ENCODE assay signal across 25 cellular contexts in the genomic region with DNA sequence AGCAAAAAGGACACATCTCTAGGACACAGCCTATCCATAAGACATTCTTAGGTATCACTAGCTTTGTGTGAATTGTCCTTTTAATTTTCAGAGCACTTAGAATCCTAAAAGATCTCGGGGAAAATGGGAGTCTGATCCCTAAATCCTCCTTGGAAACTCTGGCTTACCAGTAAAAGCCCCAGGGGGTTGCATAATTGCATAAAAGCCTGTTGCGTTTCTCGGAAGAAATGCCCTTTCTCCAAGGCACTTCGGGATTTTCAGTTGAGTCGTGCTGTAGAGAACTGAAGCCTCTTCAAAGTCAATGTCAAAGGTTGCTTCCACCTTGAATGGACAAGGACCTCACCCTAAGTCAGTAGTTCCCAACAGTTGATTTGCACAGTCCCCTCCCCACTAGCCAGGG. TPM values are rescaled to one million over a fixed set of nuclear protein-coding genes. Genes with fewer than 3 reads are reported as not detected.
DNase-seq lines count a peak whose midpoint lies in the region; ATAC-seq, FAIRE-seq and TF ChIP-seq lines count a peak whose summit lies in the region.
"Had no signal": no experiment of that assay in that cellular context is flagged by ENCODE, and none has a peak within 500 bp of the region (broad histone marks: within the 10 kb centered on the region; RNA-seq: fewer than 3 reads in every experiment).

No MANE protein-coding gene starts in this region.

- no peak overlapping the region for H4K5ac ChIP-seq in H1 (ENCODE audit: insufficient read length, low read depth, low read length)

- H2AK5ac ChIP-seq in H1 (ENCODE audit: low read depth, low read length) = no peak overlapping the region

- ATAC-seq in GM23338 (peak; percentile 42), GM21723 (IDR thresholded peaks at IDR 0.05; ENCODE audit: unreplicated experiment) (no peak)
- ATAC-seq: A549, GM12878 had no signal

- TF ChIP-seq CTCF in GM23338 (conservative IDR thresholded peaks at IDR 0.05; ENCODE audit: low read depth in 2 of 2) = no peak
- TF ChIP-seq CTCF in Loucy (conservative IDR thresholded peaks at IDR 0.05; ENCODE audit: low read length) = no peak
- TF ChIP-seq CTCF in H1 (IDR thresholded peaks at IDR 0.05; ENCODE audit: control extremely low read depth in 1 of 3, insufficient read depth in 1 of 3, low read depth in 1 of 3, low read length in 3 of 3) = no peak
- no peak for TF ChIP-seq CTCF in progenitor cell of endocrine pancreas (IDR thresholded peaks at IDR 0.05; ENCODE audit: unreplicated experiment)
- TF ChIP-seq CTCF in GM13977 (IDR thresholded peaks at IDR 0.05; ENCODE audit: extremely low read depth, insufficient read depth, missing control alignments) = no peak

- H3K79me1 ChIP-seq in H1 (ENCODE audit: low read depth, low read length) = no peaks in the 10 kb centered on the region

- no peaks in the 10 kb centered on the region for H3K36me3 ChIP-seq in GM23338 (ENCODE audit: insufficient read depth)
- H3K36me3 ChIP-seq in Loucy (ENCODE audit: insufficient read depth, low read length) = no peaks in the 10 kb centered on the region
- H3K36me3 ChIP-seq in H1 (ENCODE audit: control insufficient read depth in 2 of 4, insufficient read depth in 4 of 4, low read length in 3 of 4) = no peaks in the 10 kb centered on the region
- H3K36me3 ChIP-seq: BE2C; BLaER1 treated with 17β-estradiol and CSF1 and Interleukin-3, amounts not matched to agents 10 nM and 100 nM; HAP-1 had no signal

- no peak overlapping the region for H3K4me3 Mint-ChIP-seq in GM23338
- H3K4me3 Mint-ChIP-seq in progenitor cell of endocrine pancreas (ENCODE audit: low read depth) = no peak overlapping the region
- H3K4me3 Mint-ChIP-seq: CD14-positive monocyte; CD4-positive, alpha-beta T cell; CD8-positive, alpha-beta memory T cell had no signal

- H3F3A ChIP-seq in GM23338 (replicated peaks; ENCODE audit: low read depth) = no peaks in the 10 kb centered on the region
- H3F3A ChIP-seq in Loucy (ENCODE audit: low read depth) = no peaks in the 10 kb centered on the region

- H2BK120ac ChIP-seq in H1 (replicated peaks; ENCODE audit: low read depth, low read length) = no peak overlapping the region

- no peak for TF ChIP-seq EP300 in H1 (IDR thresholded peaks at IDR 0.05; ENCODE audit: borderline replicate concordance in 1 of 2, low read depth in 2 of 2, low read length in 2 of 2)

- FAIRE-seq in H1 (lab: Jason Lieb, UNC) = no peak
- FAIRE-seq: A549, D721Med, GM12878, GM18507 had no signal

- H2AFZ ChIP-seq in GM23338 (no peak overlapping the region), Loucy (ENCODE audit: low read length) (peak overlapping the region; percentile 62), H1 (ENCODE audit: low read length) (no peak overlapping the region)

- H3K14ac ChIP-seq in H1 (ENCODE audit: insufficient read length) = no peak overlapping the region

- no peak overlapping the region for H3K27ac Mint-ChIP-seq in GM23338
- no peak overlapping the region for H3K27ac Mint-ChIP-seq in progenitor cell of endocrine pancreas
- H3K27ac Mint-ChIP-seq: CD4-positive, alpha-beta T cell; CD8-positive, alpha-beta memory T cell had no signal

- H3K79me2 ChIP-seq in GM23338 (replicated peaks; ENCODE audit: insufficient read depth) = no peaks in the 10 kb centered on the region
- H3K79me2 ChIP-seq in Loucy (ENCODE audit: insufficient read depth, low read length) = no peaks in the 10 kb centered on the region
- H3K79me2 ChIP-seq in H1 (ENCODE audit: control insufficient read depth in 1 of 2, insufficient read depth in 2 of 2, low read length in 2 of 2) = no peaks in the 10 kb centered on the region

- CTCF ChIA-PET in H1 (lab: Charles Lee; ENCODE audit: partially characterized antibody) = interaction anchor here (0.9 to 1.0 kb wide), 2 partner anchors 27 to 55 kb away, joined by 3 to 4 read pairs; no protein-coding TSS in a partner anchor

- no peak overlapping the region for H4K8ac ChIP-seq in H1 (ENCODE audit: extremely low read depth, insufficient read depth, low read length)

- H3K4ac ChIP-seq in H1 (replicated peaks; ENCODE audit: insufficient read length, low read depth, low read length) = no peak overlapping the region

- WGBS in H1 (ENCODE audit: extremely low coverage in 1 of 2, insufficient coverage in 1 of 2, insufficient read length in 1 of 2, insufficient replicate concordance in 2 of 2, low coverage in 1 of 2, low lambda C conversion rate in 2 of 2, missing lambda C conversion rate in 1 of 2), 2 experiments = 60% methylated on average over 5 of the region's 5 CpGs; no CpG with 5 or more reads in 1 of the 2 experiments

- H3K56ac ChIP-seq in H1 (replicated peaks; ENCODE audit: insufficient read length, low read depth, low read length) = no peak overlapping the region

- H3K18ac ChIP-seq in H1 (ENCODE audit: extremely low read depth, low read length) = no peak overlapping the region

- H2BK15ac ChIP-seq in H1 (ENCODE audit: low read length) = no peak overlapping the region

- no peaks in the 10 kb centered on the region for H3K9me3 ChIP-seq in Loucy (ENCODE audit: insufficient read depth, low read depth, low read length)
- H3K9me3 ChIP-seq in H1 (ENCODE audit: insufficient read depth in 2 of 2, low read depth in 1 of 2, low read length in 1 of 2) = no peaks in the 10 kb centered on the region
- H3K9me3 ChIP-seq: A549, BE2C, HAP-1 had no signal

- H3K27me3 ChIP-seq in GM23338 (ENCODE audit: insufficient read depth) (no peaks in the 10 kb centered on the region), Loucy (ENCODE audit: insufficient read depth, low read length, poor library complexity, severe bottlenecking) (no peaks in the 10 kb centered on the region), H1 (replicated peaks in 1 of 4; ENCODE audit: control insufficient read depth in 3 of 4, extremely low read depth in 1 of 4, insufficient read depth in 3 of 4, low read length in 3 of 4) (no peaks in the 10 kb centered on the region)
- H3K27me3 ChIP-seq: BE2C; BLaER1 treated with 17β-estradiol and CSF1 and Interleukin-3, amounts not matched to agents 10 nM and 100 nM had no signal

- no peaks in the 10 kb centered on the region for H3K23me2 ChIP-seq in H1 (ENCODE audit: low read depth, low read length)

- H3K23ac ChIP-seq in H1 (ENCODE audit: insufficient read length) = no peak overlapping the region

- no peak overlapping the region for H4K91ac ChIP-seq in H1 (replicated peaks; ENCODE audit: insufficient read length, low read length)

- H3K4me3 ChIP-seq in GM23338 (no peak overlapping the region), Loucy (ENCODE audit: low read length, poor library complexity, severe bottlenecking) (no peak overlapping the region), H1 (ENCODE audit: extremely low read depth in 1 of 4, insufficient read depth in 2 of 4, low read depth in 3 of 4, low read length in 4 of 4) (no peak overlapping the region)
- H3K4me3 ChIP-seq: A549; BLaER1 treated with 17β-estradiol and CSF1 and Interleukin-3, amounts not matched to agents 10 nM and 100 nM; GM12878; HAP-1 had no signal

- no peak overlapping the region for H3K9ac ChIP-seq in Loucy (ENCODE audit: low read depth, low read length, poor library complexity, severe bottlenecking)
- H3K9ac ChIP-seq in H1 (replicated peaks in 1 of 4; ENCODE audit: extremely low read depth in 1 of 4, low read depth in 3 of 4, low read length in 3 of 4) = no peak overlapping the region
- H3K9ac ChIP-seq: BLaER1 treated with 17β-estradiol and CSF1 and Interleukin-3, amounts not matched to agents 10 nM and 100 nM had no signal

- no peaks in the 10 kb centered on the region; the same call in 2 of the 3 replicates for H3K36me3 Mint-ChIP-seq in GM23338 (ENCODE audit: low read depth)
- no peaks in the 10 kb centered on the region for H3K36me3 Mint-ChIP-seq in progenitor cell of endocrine pancreas (ENCODE audit: insufficient read depth)
- H3K36me3 Mint-ChIP-seq: CD14-positive monocyte; CD8-positive, alpha-beta memory T cell had no signal

- TF ChIP-seq RAD21 in H1 (IDR thresholded peaks at IDR 0.05 in 1 of 2, conservative IDR thresholded peaks at IDR 0.05 in 1 of 2; ENCODE audit: low read depth in 2 of 2, low read length in 2 of 2) = no peak

- peak; percentile 66 for DNase-seq in GM23338 (ENCODE audit: low spot score)
- no peak for DNase-seq in H1 (ENCODE audit: low read depth in 1 of 2, low spot score in 2 of 2)
- DNase-seq in iPS-NIHi7 (ENCODE audit: extremely low spot score) = peak; percentile 33
- no peak for DNase-seq in activated CD4-positive, CD25-positive, alpha-beta regulatory T cell (lab: John Stamatoyannopoulos, UW)
- no peak for DNase-seq in progenitor cell of endocrine pancreas (ENCODE audit: low spot score, unreplicated experiment)
- no peak for DNase-seq in GM13977 (ENCODE audit: low spot score)
- DNase-seq: 8988T; ACHN; AML-193; BE2C; CD4-positive, alpha-beta T cell; CD8-positive, alpha-beta memory T cell; DMS 273 treated with DMSO at 0.1 percent for 48 hours; DMS79; EL; GDM1 had no signal

- H3K4me2 ChIP-seq in GM23338 = peak overlapping the region; percentile 35; the same call in 1 of the 2 replicates
- no peak overlapping the region for H3K4me2 ChIP-seq in Loucy (ENCODE audit: low read depth, low read length, poor library complexity, severe bottlenecking)
- H3K4me2 ChIP-seq in H1 (ENCODE audit: insufficient read depth in 1 of 2, low read depth in 2 of 2, low read length in 2 of 2) = no peak overlapping the region
- H3K4me2 ChIP-seq: A549; BLaER1 treated with 17β-estradiol and CSF1 and Interleukin-3, amounts not matched to agents 10 nM and 100 nM had no signal

- H3K27ac ChIP-seq in GM23338 (ENCODE audit: low read depth) = no peak overlapping the region
- H3K27ac ChIP-seq in H1 (ENCODE audit: low read depth, low read length) = no peak overlapping the region
- H3K27ac ChIP-seq: A549; BLaER1 treated with 17β-estradiol and CSF1 and Interleukin-3, amounts not matched to agents 10 nM and 100 nM had no signal

- in situ Hi-C loops in GM13977 (cut with MboI; ENCODE audit: low pct_unique_long_range_greater_than_20kb, low sequenced_read_pairs, unreplicated experiment) = no loop called here

- no peak overlapping the region for H2BK12ac ChIP-seq in H1 (ENCODE audit: low read depth, low read length)

- H2BK5ac ChIP-seq in H1 (ENCODE audit: low read depth, low read length) = no peak overlapping the region

- H3K9me2 ChIP-seq in GM23338 (ENCODE audit: insufficient read depth) (no peaks in the 10 kb centered on the region), Loucy (replicated peaks; ENCODE audit: low read depth, low read length) (no peaks in the 10 kb centered on the region)

- no peaks in the 10 kb centered on the region for H3K4me1 ChIP-seq in GM23338 (ENCODE audit: insufficient read depth)
- peaks cover 3% of the 10 kb centered on the region for H3K4me1 ChIP-seq in Loucy (ENCODE audit: insufficient read depth, low read length, poor library complexity, severe bottlenecking)
- H3K4me1 ChIP-seq in H1 (replicated peaks in 1 of 4; ENCODE audit: control insufficient read depth in 3 of 4, insufficient read depth in 4 of 4, low read length in 3 of 4) = peaks cover 0 to 7% (median 3%) of the 10 kb centered on the region in 4 experiments; a peak in 5 of 7 replicates
- H3K4me1 ChIP-seq: A549, BE2C, HAP-1 had no signal

- POLR2A ChIA-PET in H1 (lab: Charles Lee; ENCODE audit: partially characterized antibody) = no interaction called here

- no peak overlapping the region for H2BK20ac ChIP-seq in H1 (ENCODE audit: low read length)

- H3K27me3 Mint-ChIP-seq in GM23338 (ENCODE audit: insufficient read depth, low read depth, poor library complexity) = peaks cover 2% of the 10 kb centered on the region
- H3K27me3 Mint-ChIP-seq in progenitor cell of endocrine pancreas = peaks cover 4% of the 10 kb centered on the region

- TF ChIP-seq POLR2A in H1 (IDR thresholded peaks at IDR 0.05; ENCODE audit: control extremely low read depth in 1 of 2, low read depth in 2 of 2, low read length in 2 of 2) = no peak

- H3K4me1 Mint-ChIP-seq in GM23338 = peaks cover 14% of the 10 kb centered on the region
- peaks cover 7% of the 10 kb centered on the region for H3K4me1 Mint-ChIP-seq in progenitor cell of endocrine pancreas (ENCODE audit: low read depth)

- H4K20me1 ChIP-seq in GM23338 (replicated peaks; ENCODE audit: insufficient read depth) (no peaks in the 10 kb centered on the region), Loucy (ENCODE audit: insufficient read depth, low read length, poor library complexity, severe bottlenecking) (no peaks in the 10 kb centered on the region), H1 (replicated peaks in 1 of 2; ENCODE audit: control insufficient read depth in 1 of 2, insufficient read depth in 2 of 2, low read length in 2 of 2) (no peaks in the 10 kb centered on the region)
- H4K20me1 ChIP-seq: BLaER1 treated with 17β-estradiol and CSF1 and Interleukin-3, amounts not matched to agents 10 nM and 100 nM had no signal

- peaks cover 5% of the 10 kb centered on the region for H3K9me3 Mint-ChIP-seq in GM23338
- H3K9me3 Mint-ChIP-seq in progenitor cell of endocrine pancreas (ENCODE audit: low read depth) = peaks cover 2% of the 10 kb centered on the region
- H3K9me3 Mint-ChIP-seq: CD4-positive, alpha-beta T cell; CD8-positive, alpha-beta memory T cell had no signal

RNA-seq across cellular contexts. Expression of a gene that starts 20.8 kb away (rescaled TPM):
- 0.31 and 0.49 TPM in 2 replicates for total RNA-seq in GM23338 (2014; rRNA removed; shearing (Covaris generic))
- polyA plus RNA-seq in GM23338 (2016; fragmentation: Nextera tagmentation; extraction: Ambion mirVana) (0.11 and 0.19 TPM in 2 replicates), H1 (2011; rRNA removed) (0.05 TPM in 2 replicates)
- total RNA-seq in H1 (2021; fragmentation: NEBNext Ultra II Directional; extraction: Animal tissue kit (Norgen Biotek cat#: 25700)) = 0.39 and 0.46 TPM in 2 replicates
- polyA plus RNA-seq in H1 (2011; cell fraction: cytosol; rRNA removed) = 0.08 TPM
- 0.07 TPM for polyA plus RNA-seq in H1 (2011; cell fraction: nucleus; rRNA removed)
- polyA plus RNA-seq in H1 (2012, experiment 1 of 2) = 0.19 to 0.20 TPM (median 0.19 TPM) in 3 of 4 replicates, not detected in the other
- 0.03 TPM for polyA plus RNA-seq in H1 (2012, experiment 2 of 2)
- 0.28 TPM for polyA plus RNA-seq in H1 (2013, experiment 1 of 2)
- polyA plus RNA-seq in H1 (2013, experiment 2 of 2) = 0.24 TPM
- 0.05 and 0.06 TPM in 2 replicates for polyA minus RNA-seq in H1 (2011; rRNA and poly(A)+ RNA removed)
- 0.15 TPM for polyA minus RNA-seq in H1 (2011; cell fraction: cytosol; rRNA and poly(A)+ RNA removed)
- 0.10 TPM for polyA minus RNA-seq in H1 (2011; cell fraction: nucleus; rRNA and poly(A)+ RNA removed)
- total RNA-seq in progenitor cell of endocrine pancreas = 0.17 and 0.20 TPM in 2 replicates
- total RNA-seq: CD4-positive, alpha-beta T cell had no signal
- polyA plus RNA-seq: A549; CD14-positive monocyte; CD8-positive, alpha-beta memory T cell; GM12878 had no signal

RNA-seq across cellular contexts. Expression of a gene that starts 50.0 kb away (rescaled TPM):
- total RNA-seq in GM23338 (2014; rRNA removed; shearing (Covaris generic)) = 42.8 and 46.3 TPM in 2 replicates
- polyA plus RNA-seq in GM23338 (2016; fragmentation: Nextera tagmentation; extraction: Ambion mirVana) (26.5 and 28.7 TPM in 2 replicates), H1 (2011; rRNA removed) (22.7 and 26.5 TPM in 2 replicates)
- 55.7 and 57.9 TPM in 2 replicates for total RNA-seq in H1 (2021; fragmentation: NEBNext Ultra II Directional; extraction: Animal tissue kit (Norgen Biotek cat#: 25700))
- 26.0 TPM for polyA plus RNA-seq in H1 (2011; cell fraction: cytosol; rRNA removed)
- 23.4 TPM for polyA plus RNA-seq in H1 (2011; cell fraction: nucleus; rRNA removed)
- polyA plus RNA-seq in H1 (2012, experiment 1 of 2) = 28.9 to 33.9 TPM (median 31.1 TPM) in 4 replicates
- polyA plus RNA-seq in H1 (2012, experiment 2 of 2) = 7.3 TPM
- 38.2 TPM for polyA plus RNA-seq in H1 (2013, experiment 1 of 2)
- polyA plus RNA-seq in H1 (2013, experiment 2 of 2) = 35.8 TPM
- polyA minus RNA-seq in H1 (2011; rRNA and poly(A)+ RNA removed) = 31.4 and 48.1 TPM in 2 replicates
- polyA minus RNA-seq in H1 (2011; cell fraction: cytosol; rRNA and poly(A)+ RNA removed) = 30.5 TPM
- 35.2 TPM for polyA minus RNA-seq in H1 (2011; cell fraction: nucleus; rRNA and poly(A)+ RNA removed)
- 63.1 and 72.3 TPM in 2 replicates for total RNA-seq in progenitor cell of endocrine pancreas

RNA-seq across cellular contexts. Expression of a gene that starts 50.2 kb away (rescaled TPM):
- total RNA-seq in GM23338 (2014; rRNA removed; shearing (Covaris generic)) = 40.9 and 45.8 TPM in 2 replicates
- 18.7 and 24.4 TPM in 2 replicates for polyA plus RNA-seq in GM23338 (2016; fragmentation: Nextera tagmentation; extraction: Ambion mirVana)
- total RNA-seq in H1 (2021; fragmentation: NEBNext Ultra II Directional; extraction: Animal tissue kit (Norgen Biotek cat#: 25700)) = 52.3 and 56.6 TPM in 2 replicates
- polyA plus RNA-seq in H1 (2011; rRNA removed) = 6.8 and 12.9 TPM in 2 replicates
- polyA plus RNA-seq in H1 (2011; cell fraction: cytosol; rRNA removed) = 17.9 TPM
- 7.8 TPM for polyA plus RNA-seq in H1 (2011; cell fraction: nucleus; rRNA removed)
- polyA plus RNA-seq in H1 (2012, experiment 1 of 2) = 20.0 to 38.8 TPM (median 23.6 TPM) in 4 replicates
- polyA plus RNA-seq in H1 (2012, experiment 2 of 2) = 1.9 TPM
- polyA plus RNA-seq in H1 (2013, experiment 1 of 2) = 30.6 TPM
- 29.1 TPM for polyA plus RNA-seq in H1 (2013, experiment 2 of 2)
- polyA minus RNA-seq in H1 (2011; rRNA and poly(A)+ RNA removed) = 21.3 and 25.7 TPM in 2 replicates
- polyA minus RNA-seq in H1 (2011; cell fraction: cytosol; rRNA and poly(A)+ RNA removed) = 16.5 TPM
- polyA minus RNA-seq in H1 (2011; cell fraction: nucleus; rRNA and poly(A)+ RNA removed) = 37.0 TPM
- total RNA-seq in progenitor cell of endocrine pancreas = 17.9 and 22.0 TPM in 2 replicates
- polyA plus RNA-seq: CD14-positive monocyte had no signal

Comparison
In these comparisons a context has a peak if more than half of its experiments do, and no peak if none do; other contexts are left out.
1. DNase-seq: peak in GM23338 (single experiment) and iPS-NIHi7 (single experiment); none in H1 (0 of 2), activated CD4-positive, CD25-positive, alpha-beta regulatory T cell (0 of 4), progenitor cell of endocrine pancreas (single experiment) and GM13977 (single experiment).